20 cellular contexts compared by ENCODE assay signal in genomic region chr2:105443610-105444598, GRCh38. TPM values are rescaled to one million over a fixed set of nuclear protein-coding genes. Genes with fewer than 3 reads are reported as not detected.
DNase-seq lines count a peak whose midpoint lies in the region; ATAC-seq and TF ChIP-seq lines count a peak whose summit lies in the region.
"Had no signal": no experiment of that assay in that cellular context is flagged by ENCODE, and none has a peak within 500 bp of the region (broad histone marks: within the 10 kb centered on the region; RNA-seq: fewer than 3 reads in every experiment).

No MANE protein-coding gene starts in this region.

- H3K27me3 ChIP-seq in left ventricle myocardium inferior (ENCODE audit: low read depth), result no peaks in the 10 kb centered on the region
- H3K27me3 ChIP-seq in upper lobe of right lung, result no peaks in the 10 kb centered on the region
- no peaks in the 10 kb centered on the region for H3K27me3 ChIP-seq in uterus
- H3K27me3 ChIP-seq: adrenal gland, upper lobe of left lung had no signal

- peak; percentile 31 for TF ChIP-seq CTCF in left ventricle myocardium inferior (IDR thresholded peaks at IDR 0.05; ENCODE audit: borderline replicate concordance)
- no peak for TF ChIP-seq CTCF in VCaP (conservative IDR thresholded peaks at IDR 0.05)
- TF ChIP-seq CTCF in upper lobe of right lung (IDR thresholded peaks at IDR 0.05), result no peak
- TF ChIP-seq CTCF in uterus (IDR thresholded peaks at IDR 0.05), result no peak

- no peak for TF ChIP-seq POLR2A in uterus (IDR thresholded peaks at IDR 0.05)

- H3K27ac ChIP-seq in left ventricle myocardium inferior (replicated peaks) (no peak overlapping the region), VCaP (peak overlapping the region; percentile 73), upper lobe of right lung (no peak overlapping the region), uterus (no peak overlapping the region)
- H3K27ac ChIP-seq: adrenal gland, parathyroid adenoma had no signal

- ATAC-seq in Right ventricle myocardium inferior, result no peak
- peak; percentile 37 for ATAC-seq in left colon
- peak; percentile 66 for ATAC-seq in upper lobe of right lung
- no peak for ATAC-seq in GM18909 (IDR thresholded peaks at IDR 0.05; ENCODE audit: poor library complexity, unreplicated experiment)
- ATAC-seq: left lobe of liver; stimulated activated memory B cell treated with anti-CD40 and anti-IgM and Interleukin-4, amounts not matched to agents 10 μg/mL and 1 μg/mL and 100 μg/mL, for 72 hours had no signal

- DNase-seq in left ventricle myocardium inferior, result no peak
- no peak for DNase-seq in Right ventricle myocardium inferior (ENCODE audit: missing footprints)
- DNase-seq in left colon, result no peak
- no peak for DNase-seq in upper lobe of right lung
- DNase-seq in NCI-H748 (lab: John Stamatoyannopoulos, UW; ENCODE audit: unreplicated experiment), result no peak
- no peak for DNase-seq in uterus
- DNase-seq: activated CD4-positive, alpha-beta T cell treated with anti-CD3 and anti-CD28 coated beads for 4 hours; activated effector memory CD4-positive, alpha-beta T cell treated with anti-CD3 and anti-CD28 coated beads, Interleukin-2, amount 50 U/mL, for 16 hours; adrenal gland; CD4-positive, alpha-beta T cell; NCI-H187; NCI-H526 treated with DMSO at 0.1 percent for 48 hours; stimulated activated CD4-positive, alpha-beta T cell treated with anti-CD3 and anti-CD28 coated beads, Interleukin-12 subunit alpha, Interleukin-12 subunit beta, amount 100 ng/mL, for 4 hours; upper lobe of left lung had no signal

- H3K36me3 ChIP-seq in left ventricle myocardium inferior (no peaks in the 10 kb centered on the region), upper lobe of right lung (no peaks in the 10 kb centered on the region), uterus (no peaks in the 10 kb centered on the region)
- H3K36me3 ChIP-seq: adrenal gland, upper lobe of left lung had no signal

- intact Hi-C loops in left ventricle myocardium inferior (cut with micrococcal nuclease) (no loop called here), Right ventricle myocardium inferior (cut with DNase I) (no loop called here), left colon (cut with DNase I, micrococcal nuclease) (no loop called here), upper lobe of right lung (cut with DNase I) (no loop called here), uterus (cut with DNase I; ENCODE audit: low total_unique reads) (no loop called here)

- peaks cover 18% of the 10 kb centered on the region for H3K4me1 ChIP-seq in left ventricle myocardium inferior
- peaks cover 5% of the 10 kb centered on the region for H3K4me1 ChIP-seq in upper lobe of right lung
- no peaks in the 10 kb centered on the region for H3K4me1 ChIP-seq in uterus
- H3K4me1 ChIP-seq: parathyroid adenoma had no signal

- H3K4me3 ChIP-seq in left ventricle myocardium inferior (no peak overlapping the region), upper lobe of right lung (no peak overlapping the region), uterus (no peak overlapping the region)
- H3K4me3 ChIP-seq: adrenal gland, upper lobe of left lung had no signal

- H3K9me3 ChIP-seq in left ventricle myocardium inferior (replicated peaks) (no peaks in the 10 kb centered on the region), upper lobe of right lung (no peaks in the 10 kb centered on the region), uterus (no peaks in the 10 kb centered on the region)
- H3K9me3 ChIP-seq: adrenal gland, upper lobe of left lung had no signal

RNA-seq across cellular contexts. Expression of gene FHL2, which starts 45.1 kb away (rescaled TPM):
- 2,742 TPM for total RNA-seq in left ventricle myocardium inferior
- 1,619 TPM for total RNA-seq in Right ventricle myocardium inferior
- total RNA-seq in left colon, result 100 to 1,000 TPM in 1 of 2 donors, 10 to 100 TPM in 1; 94.2 to 133 TPM
- total RNA-seq in upper lobe of right lung, result 13.8 TPM
- 100 to 1,000 TPM in 1 of 4 donors, 10 to 100 TPM in 3; 27.4 to 100 (median 62.7) TPM for total RNA-seq in uterus
- total RNA-seq: OCI-LY7 had no signal

Comparison
In these comparisons a context has a peak if more than half of its experiments do, and no peak if none do; other contexts are left out.
1. ATAC-seq: peak in left colon (single experiment) and upper lobe of right lung (single experiment); none in Right ventricle myocardium inferior (single experiment) and GM18909 (single experiment).
2. RNA of gene FHL2, which starts 45.1 kb away (total RNA-seq): 2,742 TPM in left ventricle myocardium inferior (single experiment) and 1,619 TPM in Right ventricle myocardium inferior (single experiment); 94.2 to 133 TPM in left colon, 27.4 to 100 TPM in uterus and 13.8 TPM in upper lobe of right lung (single experiment); every median in the first group is over 10 times any median in the second.